ENCODE assay signal across 10 cellular contexts in genomic region chr7:5661941-5662340, GRCh38.
A peak's percentile ranks its signal among the peaks of the same experiment; 100 is the strongest.
DNase-seq lines count a peak whose midpoint lies in the region; ATAC-seq, FAIRE-seq and TF ChIP-seq lines count a peak whose summit lies in the region.
"Had no signal": no experiment of that assay in that cellular context is flagged by ENCODE, and none has a peak within 500 bp of the region (broad histone marks: within the 10 kb centered on the region; RNA-seq: fewer than 3 reads in every experiment).

No MANE protein-coding gene starts in this region.

- H3K4me3 ChIP-seq in SJCRH30 (no peak overlapping the region), endothelial cell of umbilical vein (replicated peaks in 1 of 3; ENCODE audit: insufficient read depth in 1 of 3, low read depth in 1 of 3, low read length in 3 of 3) (no peak overlapping the region)
- H3K4me3 ChIP-seq: GM12878 had no signal

- DNase-seq in SJCRH30 (peak; percentile 67 to 83), endothelial cell of umbilical vein (ENCODE audit: low read depth, low spot score) (peak; percentile 93), pulmonary artery endothelial cell (ENCODE audit: low read depth, low spot score) (peak; percentile 91), amniotic stem cell (lab: John Stamatoyannopoulos, UW) (no peak), AG20443 (ENCODE audit: low spot score) (no peak)
- DNase-seq: brain microvascular endothelial cell had no signal

- FAIRE-seq in endothelial cell of umbilical vein (lab: Jason Lieb, UNC) = peak; percentile 93
- FAIRE-seq: GM12878 had no signal

- H3K9me3 ChIP-seq in SJCRH30 (replicated peaks) = no peaks in the 10 kb centered on the region
- no peaks in the 10 kb centered on the region for H3K9me3 ChIP-seq in endothelial cell of umbilical vein (replicated peaks; ENCODE audit: control insufficient read depth, insufficient read depth, low read length)

- no peak overlapping the region for H2AFZ ChIP-seq in endothelial cell of umbilical vein (ENCODE audit: low read depth, low read length)

- CTCF ChIA-PET in endothelial cell of umbilical vein (lab: Charles Lee) = interaction anchor here (0.8 to 1.5 kb wide), 4 partner anchors 16 to 53 kb away, joined by 3 to 9 read pairs (median 5); no protein-coding TSS in a partner anchor

- H3K4me1 ChIP-seq in SJCRH30 (peaks cover 23% of the 10 kb centered on the region), endothelial cell of umbilical vein (ENCODE audit: control insufficient read depth, extremely low read depth, insufficient read depth, low read length) (peaks cover 22% of the 10 kb centered on the region)

- H3K4me2 ChIP-seq in endothelial cell of umbilical vein (ENCODE audit: insufficient read depth, low read length) = no peak overlapping the region

- dilution Hi-C loops in endothelial cell of umbilical vein (cut with MboI; ENCODE audit: extremely low pct_ligation_motif_present, low sequenced_read_pairs) = loop anchor here (10.0 kb wide), 1 partner anchor 167 kb away; no protein-coding TSS in a partner anchor

- no peaks in the 10 kb centered on the region for H3K79me2 ChIP-seq in endothelial cell of umbilical vein (ENCODE audit: control insufficient read depth, insufficient read depth, low read length)

- peak; percentile 33 for TF ChIP-seq POLR2A in endothelial cell of umbilical vein (IDR thresholded peaks at IDR 0.05; ENCODE audit: low read depth, low read length)

- H3K27me3 ChIP-seq in SJCRH30 (no peaks in the 10 kb centered on the region), endothelial cell of umbilical vein (ENCODE audit: control insufficient read depth in 2 of 2, insufficient read depth in 2 of 2, low read length in 2 of 2) (no peaks in the 10 kb centered on the region)
- H3K27me3 ChIP-seq: brain microvascular endothelial cell had no signal

- BruUV-seq in endothelial cell of umbilical vein (replicated peaks; lab: Mats Ljungman, UMichigan) = no TSS peak

- H3K9me1 ChIP-seq in endothelial cell of umbilical vein (replicated peaks; ENCODE audit: control insufficient read depth, extremely low read depth, insufficient read depth, low read length) = no peaks in the 10 kb centered on the region

- H4K20me1 ChIP-seq in endothelial cell of umbilical vein (replicated peaks; ENCODE audit: control insufficient read depth, extremely low read depth, insufficient read depth, low read length) = no peaks in the 10 kb centered on the region

- H3K27ac ChIP-seq in SJCRH30 (peak overlapping the region; percentile 12), endothelial cell of umbilical vein (ENCODE audit: insufficient read depth, low read depth, low read length) (peak overlapping the region; percentile 81)
- H3K27ac ChIP-seq: brain microvascular endothelial cell, VCaP had no signal

- intact Hi-C loops in endothelial cell of umbilical vein (cut with micrococcal nuclease) = loop anchor here (1.0 kb wide), 3 partner anchors 19 to 66 kb away; no protein-coding TSS in a partner anchor

- peaks cover 12% of the 10 kb centered on the region for H3K36me3 ChIP-seq in SJCRH30
- peaks cover 0 to 2% of the 10 kb centered on the region in 2 experiments for H3K36me3 ChIP-seq in endothelial cell of umbilical vein (ENCODE audit: control insufficient read depth in 2 of 2, extremely low read depth in 1 of 2, insufficient read depth in 2 of 2, low read length in 2 of 2)

- ATAC-seq in GM19351 (IDR thresholded peaks at IDR 0.05; ENCODE audit: unreplicated experiment) = peak; percentile 73
- no peak for ATAC-seq in GM18517 (IDR thresholded peaks at IDR 0.05; ENCODE audit: unreplicated experiment)
- ATAC-seq: GM12878 had no signal

- POLR2A ChIA-PET in endothelial cell of umbilical vein (lab: Charles Lee) = interaction anchor here (1.0 to 1.1 kb wide), 2 partner anchors 25 to 28 kb away, joined by 3 read pairs; no protein-coding TSS in a partner anchor

- peak overlapping the region; percentile 0 for H3K9ac ChIP-seq in endothelial cell of umbilical vein (replicated peaks; ENCODE audit: extremely low read depth, insufficient read depth, low read length)

- TF ChIP-seq CTCF in endothelial cell of umbilical vein (IDR thresholded peaks at IDR 0.05; ENCODE audit: extremely low read depth in 1 of 2, insufficient read depth in 1 of 2, low read depth in 1 of 2, low read length in 2 of 2) = no peak

TF ChIP-seq in endothelial cell of umbilical vein, 7 proteins besides CTCF, POLR2A, EP300 and RAD21:
- TF ChIP-seq FOS (IDR thresholded peaks at IDR 0.05; ENCODE audit: borderline replicate concordance, insufficient read depth, low read length) = no peak
- TF ChIP-seq MAX (IDR thresholded peaks at IDR 0.05; ENCODE audit: insufficient read depth, insufficient read length) = peak; percentile 75
- TF ChIP-seq EZH2 (IDR thresholded peaks at IDR 0.05; ENCODE audit: borderline replicate concordance, low read depth, low read length, severe bottlenecking) = no peak
- peak; percentile 94 for TF ChIP-seq GATA2 (IDR thresholded peaks at IDR 0.05; ENCODE audit: insufficient read depth, insufficient read length, low read depth, low read length)
- peak; percentile 77 for TF ChIP-seq POLR2AphosphoS5 (IDR thresholded peaks at IDR 0.05; ENCODE audit: insufficient read depth, low read depth, low read length)
- TF ChIP-seq JUN (IDR thresholded peaks at IDR 0.05; ENCODE audit: borderline replicate concordance, insufficient read depth, insufficient read length, low read depth) = peak; percentile 84
- TF ChIP-seq MYC (IDR thresholded peaks at IDR 0.05; ENCODE audit: low read depth, low read length) = peak; percentile 71

Comparison
In these comparisons a context has a peak if more than half of its experiments do, and no peak if none do; other contexts are left out.
1. DNase-seq: peak in SJCRH30 (2 of 2), endothelial cell of umbilical vein (single experiment) and pulmonary artery endothelial cell (single experiment); none in amniotic stem cell (single experiment) and AG20443 (single experiment).